In genomic region chr21:39564200-39564599, GRCh38 we compare ENCODE assay signal across 18 cellular contexts. TPM values are rescaled to one million over a fixed set of nuclear protein-coding genes. Genes with fewer than 3 reads are reported as not detected.
DNase-seq lines count a peak whose midpoint lies in the region; ATAC-seq and TF ChIP-seq lines count a peak whose summit lies in the region.
"Had no signal": no experiment of that assay in that cellular context is flagged by ENCODE, and none has a peak within 500 bp of the region (broad histone marks: within the 10 kb centered on the region; RNA-seq: fewer than 3 reads in every experiment).

No MANE protein-coding gene starts in this region.

- peaks cover 20% of the 10 kb centered on the region for H3K27me3 Mint-ChIP-seq in progenitor cell of endocrine pancreas

- peaks cover 7% of the 10 kb centered on the region for H3K4me1 Mint-ChIP-seq in progenitor cell of endocrine pancreas (ENCODE audit: low read depth)
- H3K4me1 Mint-ChIP-seq: nephron progenitor cell had no signal

- H3K27ac ChIP-seq in cingulate gyrus (ENCODE audit: low read depth, low read length), result peak overlapping the region; percentile 11
- H3K27ac ChIP-seq: epithelial cell of prostate, gastroesophageal sphincter, right lobe of liver had no signal

- H3K4me3 Mint-ChIP-seq in progenitor cell of endocrine pancreas (ENCODE audit: low read depth), result no peak overlapping the region
- H3K4me3 Mint-ChIP-seq: nephron progenitor cell; T-helper 1 cell treated with Interleukin-12 subunit alpha and Interleukin-12 subunit beta and Interleukin-4 antibody, amounts not matched to agents 30 μg/mL and 1 μg/mL, for 36 hours had no signal

- H3K9me3 Mint-ChIP-seq in progenitor cell of endocrine pancreas (ENCODE audit: low read depth), result no peaks in the 10 kb centered on the region
- H3K9me3 Mint-ChIP-seq: nephron progenitor cell; T-helper 1 cell treated with Interleukin-12 subunit alpha and Interleukin-12 subunit beta and Interleukin-4 antibody, amounts not matched to agents 30 μg/mL and 1 μg/mL, for 36 hours had no signal

- ATAC-seq in HG03097 (IDR thresholded peaks at IDR 0.05; ENCODE audit: low FRiP score, unreplicated experiment), result no peak
- ATAC-seq: gastroesophageal sphincter, right lobe of liver had no signal

- no peaks in the 10 kb centered on the region for H3K36me3 Mint-ChIP-seq in progenitor cell of endocrine pancreas (ENCODE audit: insufficient read depth)

- DNase-seq in DMS79 treated with DMSO at 0.1 percent for 48 hours (lab: John Stamatoyannopoulos, UW) (peak; percentile 86), NCI-H2196 (lab: John Stamatoyannopoulos, UW; ENCODE audit: unreplicated experiment) (peak; percentile 65), myocyte (ENCODE audit: low read depth) (peak; percentile 14), progenitor cell of endocrine pancreas (ENCODE audit: low spot score, unreplicated experiment) (no peak), ACHN (no peak), GF-D8 (lab: John Stamatoyannopoulos, UW) (no peak)
- DNase-seq: activated effector memory CD4-positive, alpha-beta T cell treated with anti-CD3 and anti-CD28 coated beads, Interleukin-2, amount 50 U/mL, for 16 hours; aorta; NCI-H1930; nephron progenitor cell; right lobe of liver; stimulated activated CD4-positive, alpha-beta T cell treated with anti-CD3 and anti-CD28 coated beads, Interleukin-1b, Interleukin-23, amount 100 ng/mL, for 48 hours had no signal

- H3K27ac Mint-ChIP-seq in progenitor cell of endocrine pancreas, result no peak overlapping the region
- H3K27ac Mint-ChIP-seq: nephron progenitor cell; T-helper 1 cell treated with Interleukin-12 subunit alpha and Interleukin-12 subunit beta and Interleukin-4 antibody, amounts not matched to agents 30 μg/mL and 1 μg/mL, for 36 hours had no signal

- no peak for TF ChIP-seq CTCF in progenitor cell of endocrine pancreas (IDR thresholded peaks at IDR 0.05; ENCODE audit: unreplicated experiment)

- in situ Hi-C loops in ACHN (cut with HindIII; ENCODE audit: low pct_ligation_motif_present, low pct_unique_long_range_greater_than_20kb, low sequenced_read_pairs), result no loop called here

RNA-seq across cellular contexts. Expression of gene B3GALT5, which starts 48.5 kb away (rescaled TPM):
- 0.73 and 1.0 TPM in 2 replicates for total RNA-seq in myocyte
- 1.1 TPM for polyA plus RNA-seq in myocyte (2012)
- total RNA-seq in progenitor cell of endocrine pancreas, result 0.86 and 1.6 TPM in 2 replicates
- total RNA-seq: lung microvascular endothelial cell had no signal

Comparison
In these comparisons a context has a peak if more than half of its experiments do, and no peak if none do; other contexts are left out.
1. DNase-seq: peak in DMS79 treated with DMSO at 0.1 percent for 48 hours (single experiment), NCI-H2196 (single experiment) and myocyte (single experiment); none in progenitor cell of endocrine pancreas (single experiment), ACHN (single experiment) and GF-D8 (single experiment).